ENCODE assay signal across 22 cellular contexts in the genomic region with DNA sequence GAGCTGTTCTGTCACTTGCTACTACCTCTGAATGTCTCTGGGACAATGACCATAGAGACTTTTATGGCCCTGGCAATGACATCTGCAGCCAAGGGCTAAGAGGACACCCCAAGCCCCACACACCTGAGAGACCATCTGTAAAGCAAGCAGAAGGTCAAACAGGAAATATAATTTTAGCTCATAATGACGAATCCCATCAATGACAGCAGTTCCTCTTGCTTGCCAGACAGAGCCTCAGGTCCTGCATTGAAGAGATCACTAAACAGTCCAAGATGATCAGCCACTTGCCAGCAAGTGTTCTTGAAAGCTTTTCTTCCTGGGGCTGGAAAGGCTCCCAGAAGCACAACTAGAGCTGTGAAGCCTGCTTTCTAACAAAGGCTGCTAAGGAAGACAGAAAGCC.
"Had no signal": no experiment of that assay in that cellular context is flagged by ENCODE, and none has a peak within 500 bp of the region (broad histone marks: within the 10 kb centered on the region; RNA-seq: fewer than 3 reads in every experiment).

No MANE protein-coding gene starts in this region.

- H3K4me2 ChIP-seq: SK-N-SH had no signal

- H3K9me3 ChIP-seq: colonic mucosa had no signal

- H3K4me3 ChIP-seq: adrenal gland, colonic mucosa, K562, SJCRH30 had no signal

- H3K27me3 ChIP-seq: adrenal gland, colonic mucosa, SJCRH30 had no signal

- H3K9me2 ChIP-seq: SK-N-SH had no signal

- H3K27ac ChIP-seq: adrenal gland, colonic mucosa, RWPE1, SJCRH30, WERI-Rb-1 had no signal

- H3K9ac ChIP-seq: SK-N-SH had no signal

- H3K36me3 ChIP-seq: adrenal gland, colonic mucosa, SJCRH30, WERI-Rb-1 had no signal

- DNase-seq: activated CD4-positive, alpha-beta T cell treated with anti-CD3 and anti-CD28 coated beads for 4 hours; activated CD4-positive, alpha-beta T cell treated with anti-CD3 and anti-CD28 coated beads, Interleukin-2, amount 50 U/mL, for 4 hours; activated CD8-positive, alpha-beta memory T cell treated with anti-CD3 and anti-CD28 coated beads, Interleukin-2, amount 50 U/mL, for 48 hours; activated CD8-positive, alpha-beta T cell treated with anti-CD3 and anti-CD28 coated beads, Interleukin-2, amount 10 ng/mL, durations not matched to agents 7 days and 5 days; activated naive CD4-positive, alpha-beta T cell treated with anti-CD3 and anti-CD28 coated beads, Interleukin-2, amount 50 U/mL, for 16 hours; activated naive CD8-positive, alpha-beta T cell treated with anti-CD3 and anti-CD28 coated beads, Interleukin-2, amount 10 ng/mL, durations not matched to agents 7 days and 5 days; activated T-cell treated with anti-CD3 and anti-CD28 coated beads, Interleukin-2, amount 50 U/mL, for 1 hour; adrenal gland; cerebellar nuclear complex; colonic mucosa; Kasumi-1; NCI-H1048; NCI-H1694; NCI-H2171 treated with DMSO at 0.1 percent for 48 hours; NCI-H510A treated with DMSO at 0.1 percent for 48 hours; Right ventricle myocardium superior; SJCRH30; SK-N-SH; T-helper 1 cell; WERI-Rb-1 had no signal

- H3K4me1 ChIP-seq: adrenal gland, colonic mucosa, SJCRH30 had no signal
